Comparison of ENCODE assay signal across 8 cellular contexts in the genomic region with DNA sequence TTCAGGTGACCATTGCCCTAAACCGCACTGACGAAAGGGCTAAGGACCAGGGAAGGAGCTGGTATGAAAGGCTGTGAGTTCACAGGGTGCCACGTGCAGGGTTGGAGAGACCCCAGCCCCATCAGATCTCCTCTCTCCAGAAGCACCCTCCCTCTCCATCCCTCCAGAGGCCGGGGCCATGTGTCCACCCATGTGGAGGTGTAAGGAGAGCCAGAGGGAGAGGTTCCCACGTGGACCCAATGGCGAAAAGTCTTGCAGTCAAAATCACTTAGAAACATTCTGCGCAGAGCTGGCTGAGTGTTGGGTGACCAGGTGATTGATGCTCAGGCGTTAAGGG.
DNase-seq lines count a peak whose midpoint lies in the region; ATAC-seq and TF ChIP-seq lines count a peak whose summit lies in the region.

No MANE protein-coding gene starts in this region.

- no peak overlapping the region for H2AFZ ChIP-seq in parathyroid adenoma

- TF ChIP-seq POLR2A in NB4 (IDR thresholded peaks at IDR 0.05; ENCODE audit: extremely low read depth, insufficient read length) = no peak

- DNase-seq in NB4 (ENCODE audit: low read depth) (no peak), NCI-H2107 treated with DMSO at 0.1 percent for 48 hours (lab: John Stamatoyannopoulos, UW; ENCODE audit: unreplicated experiment) (no peak), COLO668 (lab: John Stamatoyannopoulos, UW; ENCODE audit: unreplicated experiment) (no peak), HuH-7.5 (ENCODE audit: low spot score) (no peak)

- H3K79me2 ChIP-seq in DOHH2 (ENCODE audit: control insufficient read depth, low read length) = no peaks in the 10 kb centered on the region
- no peaks in the 10 kb centered on the region for H3K79me2 ChIP-seq in parathyroid adenoma

- H3K9ac ChIP-seq in parathyroid adenoma = no peak overlapping the region

- no peak for TF ChIP-seq CTCF in DOHH2 (IDR thresholded peaks at IDR 0.05; ENCODE audit: low read depth, low read length, poor library complexity, severe bottlenecking)
- TF ChIP-seq CTCF in NB4 (IDR thresholded peaks at IDR 0.05; ENCODE audit: low read depth, low read length) = no peak
- no peak for TF ChIP-seq CTCF in parathyroid adenoma (IDR thresholded peaks at IDR 0.05)

- H3K4me1 ChIP-seq in DOHH2 (ENCODE audit: control insufficient read depth, low read length) (peaks cover 16% of the 10 kb centered on the region), parathyroid adenoma (no peaks in the 10 kb centered on the region)

- no peaks in the 10 kb centered on the region for H3K36me3 ChIP-seq in DOHH2 (ENCODE audit: control insufficient read depth, low read length)
- H3K36me3 ChIP-seq in parathyroid adenoma (ENCODE audit: control insufficient read depth, insufficient read depth, low read length) = no peaks in the 10 kb centered on the region

- peak overlapping the region; percentile 40; the same call in 1 of the 2 replicates for H3K27ac ChIP-seq in DOHH2 (ENCODE audit: low read depth, low read length)
- H3K27ac ChIP-seq in parathyroid adenoma = no peak overlapping the region

- no peaks in the 10 kb centered on the region for H4K20me1 ChIP-seq in DOHH2 (ENCODE audit: control insufficient read depth, insufficient read depth, low read depth, low read length)

- H3K4me2 ChIP-seq in DOHH2 (ENCODE audit: low read length) (peak overlapping the region; percentile 98), parathyroid adenoma (ENCODE audit: low read length) (peak overlapping the region; percentile 92)

- H3K9me2 ChIP-seq in DOHH2 (replicated peaks; ENCODE audit: control insufficient read depth, low read length) = no peaks in the 10 kb centered on the region

- H3K4me3 ChIP-seq in DOHH2 (ENCODE audit: low read length) (peak overlapping the region; percentile 81), NB4 (ENCODE audit: low read depth, low read length) (peak overlapping the region; percentile 64), parathyroid adenoma (ENCODE audit: low read depth, low read length) (no peak overlapping the region)

- H3K27me3 ChIP-seq in DOHH2 (ENCODE audit: control insufficient read depth, low read length) = peaks cover 11% of the 10 kb centered on the region
- no peaks in the 10 kb centered on the region for H3K27me3 ChIP-seq in parathyroid adenoma (ENCODE audit: control insufficient read depth, insufficient read depth, low read length)

- H3K9me3 ChIP-seq in DOHH2 (ENCODE audit: control insufficient read depth, insufficient read depth, low read length) = no peaks in the 10 kb centered on the region
- no peaks in the 10 kb centered on the region for H3K9me3 ChIP-seq in parathyroid adenoma (ENCODE audit: control insufficient read depth, low read length)

- H3F3A ChIP-seq in DOHH2 (ENCODE audit: control insufficient read depth, insufficient read depth) = peaks cover 14% of the 10 kb centered on the region

- ATAC-seq in esophagus mucosa (peak; percentile 5), HG03342 (IDR thresholded peaks at IDR 0.05; ENCODE audit: unreplicated experiment) (no peak)
